Comparison of ENCODE assay signal across 9 cellular contexts in the genomic region with DNA sequence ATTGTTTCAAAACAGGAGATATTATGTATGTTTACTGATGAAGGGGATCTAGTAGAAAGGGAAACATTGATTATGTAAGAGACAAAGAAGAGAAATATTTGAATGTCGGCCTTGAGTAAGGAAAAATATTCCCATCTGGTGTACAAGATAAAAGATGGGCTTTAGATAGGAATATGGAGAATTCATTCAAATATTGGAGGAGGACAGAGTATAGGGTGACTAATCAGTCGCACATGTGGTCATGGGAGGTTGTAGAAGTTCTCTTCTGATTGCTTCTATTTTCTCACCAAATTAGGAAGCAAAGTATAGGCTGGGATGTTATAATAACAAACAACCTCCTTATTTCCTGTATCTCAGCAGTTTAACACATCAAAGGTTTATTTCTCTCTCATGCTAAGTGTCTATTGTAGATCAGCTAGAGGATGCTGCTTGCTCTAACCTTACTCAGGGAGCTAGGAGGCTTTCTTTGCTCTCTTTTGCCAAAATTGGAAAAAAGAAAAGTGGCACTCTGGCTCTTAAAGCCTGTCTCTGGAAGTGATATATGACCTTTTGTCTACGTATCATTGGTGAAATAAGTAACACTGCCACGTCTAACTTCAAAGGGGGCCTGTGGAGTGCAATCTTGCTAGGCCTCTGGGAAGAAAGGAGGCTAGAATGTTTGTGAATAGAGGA. TPM values are rescaled to one million over a fixed set of nuclear protein-coding genes. Genes with fewer than 3 reads are reported as not detected.
DNase-seq lines count a peak whose midpoint lies in the region; ATAC-seq and TF ChIP-seq lines count a peak whose summit lies in the region.
"Had no signal": no experiment of that assay in that cellular context is flagged by ENCODE, and none has a peak within 500 bp of the region (broad histone marks: within the 10 kb centered on the region; RNA-seq: fewer than 3 reads in every experiment).

No MANE protein-coding gene starts in this region.

- TF ChIP-seq EP300 in gastroesophageal sphincter (IDR thresholded peaks at IDR 0.05): no peak

- intact Hi-C loops in MCF 10A (cut with micrococcal nuclease) (no loop called here), breast epithelium (cut with DNase I; ENCODE audit: low total_unique reads) (loop anchor here (10.0 kb wide), 1 partner anchor 452 kb away; no protein-coding TSS in a partner anchor), activated B cell treated with CpG ODN at 0.5 μM for 24 hours (cut with micrococcal nuclease) (loop anchor here (1.0 to 5.0 kb wide), 3 partner anchors 446 to 1964 kb away; a partner anchor contains a TSS), esophagus squamous epithelium (cut with DNase I) (no loop called here)

- H3K9me3 ChIP-seq in breast epithelium: no peaks in the 10 kb centered on the region
- H3K9me3 ChIP-seq in esophagus squamous epithelium: no peaks in the 10 kb centered on the region
- no peaks in the 10 kb centered on the region for H3K9me3 ChIP-seq in trophoblast cell (ENCODE audit: insufficient read depth, low read depth, low read length)
- H3K9me3 ChIP-seq in gastroesophageal sphincter: peaks cover 0 to 6% (median 0%) of the 10 kb centered on the region in 3 donors

- WGBS in esophagus squamous epithelium, 2 donors: 75 to 80% methylated on average over 4 of the region's 4 CpGs
- no CpG with 5 or more reads among the region's 4 CpGs for WGBS in trophoblast cell (ENCODE audit: extremely low coverage, insufficient coverage, insufficient read length)
- 75 to 100% methylated on average over 2 to 4 of the region's 4 CpGs for WGBS in gastroesophageal sphincter (ENCODE audit: low coverage in 1 of 2), 2 donors

- H3K14ac ChIP-seq in trophoblast cell (ENCODE audit: low read length): no peak overlapping the region

- no peak overlapping the region for H3K18ac ChIP-seq in trophoblast cell (ENCODE audit: low read length)

- H3K27me3 ChIP-seq in breast epithelium (no peaks in the 10 kb centered on the region), esophagus squamous epithelium (no peaks in the 10 kb centered on the region), trophoblast cell (ENCODE audit: insufficient read depth, low read length) (no peaks in the 10 kb centered on the region), gastroesophageal sphincter (peaks cover 9% of the 10 kb centered on the region)

- no peak overlapping the region for H4K91ac ChIP-seq in trophoblast cell (ENCODE audit: low read depth, low read length)

- peaks cover 12% of the 10 kb centered on the region for H3K9me3 Mint-ChIP-seq in MCF 10A (ENCODE audit: unreplicated experiment)
- H3K9me3 Mint-ChIP-seq in activated B cell treated with CpG ODN at 0.5 μM for 24 hours: no peaks in the 10 kb centered on the region
- peaks cover 13% of the 10 kb centered on the region for H3K9me3 Mint-ChIP-seq in type B pancreatic cell

- no peak overlapping the region for H2BK5ac ChIP-seq in trophoblast cell (ENCODE audit: low read depth, low read length, poor library complexity)

- DNase-seq in MCF 10A (ENCODE audit: unreplicated experiment) (no peak), breast epithelium (ENCODE audit: low spot score in 2 of 2) (no peak), activated B cell treated with CpG ODN at 0.5 μM for 24 hours (no peak), esophagus squamous epithelium (lab: John Stamatoyannopoulos, UW) (no peak), type B pancreatic cell (ENCODE audit: extremely low spot score, unreplicated experiment) (no peak), CD1c-positive myeloid dendritic cell (ENCODE audit: extremely low spot score) (no peak), trophoblast cell (no peak)
- DNase-seq: PC-9 had no signal

- TF ChIP-seq CTCF in MCF 10A (IDR thresholded peaks at IDR 0.05; ENCODE audit: unreplicated experiment) (no peak), breast epithelium (IDR thresholded peaks at IDR 0.05) (no peak), activated B cell treated with CpG ODN at 0.5 μM for 24 hours (IDR thresholded peaks at IDR 0.05) (no peak), esophagus squamous epithelium (IDR thresholded peaks at IDR 0.05) (no peak), type B pancreatic cell (conservative IDR thresholded peaks at IDR 0.05) (no peak), gastroesophageal sphincter (IDR thresholded peaks at IDR 0.05) (no peak)

- POLR2A ChIA-PET in MCF 10A (lab: Yijun Ruan, JAX) (interaction anchor here (1.4 to 3.2 kb wide), 5 partner anchors 29 to 684 kb away, joined by 4 to 30 read pairs (median 20); a partner anchor contains a TSS), activated B cell treated with CpG ODN at 0.5 μM for 24 hours (lab: Charles Lee) (interaction anchor here (1.6 to 2.6 kb wide), 2 partner anchors 478 to 683 kb away, joined by 9 to 13 read pairs; a partner anchor contains a TSS)

- H3K27ac ChIP-seq in breast epithelium: no peak overlapping the region
- H3K27ac ChIP-seq in esophagus squamous epithelium: peak overlapping the region in 3 of 4 donors; percentile 53 to 91 (median 87)
- no peak overlapping the region for H3K27ac ChIP-seq in trophoblast cell (ENCODE audit: low read depth, low read length)
- H3K27ac ChIP-seq in gastroesophageal sphincter: no peak overlapping the region
- H3K27ac ChIP-seq: PC-9 had no signal

- peaks cover 0 to 11% of the 10 kb centered on the region in 2 donors for H3K4me1 ChIP-seq in breast epithelium
- peaks cover 11 to 70% (median 19%) of the 10 kb centered on the region in 3 donors for H3K4me1 ChIP-seq in esophagus squamous epithelium
- H3K4me1 ChIP-seq in trophoblast cell (ENCODE audit: control insufficient read depth in 1 of 2, insufficient read depth in 2 of 2, low read length in 2 of 2): peaks cover 3 to 4% of the 10 kb centered on the region in 2 experiments
- H3K4me1 ChIP-seq in gastroesophageal sphincter: peaks cover 4 to 18% (median 11%) of the 10 kb centered on the region in 3 donors

- peaks cover 7% of the 10 kb centered on the region for H3K27me3 Mint-ChIP-seq in MCF 10A (ENCODE audit: insufficient read depth, unreplicated experiment)
- H3K27me3 Mint-ChIP-seq in activated B cell treated with CpG ODN at 0.5 μM for 24 hours: peaks cover 16% of the 10 kb centered on the region
- no peaks in the 10 kb centered on the region for H3K27me3 Mint-ChIP-seq in type B pancreatic cell

- no peak overlapping the region for H3K4me3 ChIP-seq in breast epithelium
- H3K4me3 ChIP-seq in esophagus squamous epithelium: no peak overlapping the region
- H3K4me3 ChIP-seq in trophoblast cell (ENCODE audit: low read depth, low read length): no peak overlapping the region
- no peak overlapping the region for H3K4me3 ChIP-seq in gastroesophageal sphincter

- no peak overlapping the region for H3K23ac ChIP-seq in trophoblast cell (ENCODE audit: low read length)

- TF ChIP-seq POLR2A in breast epithelium (IDR thresholded peaks at IDR 0.05): no peak
- no peak for TF ChIP-seq POLR2A in esophagus squamous epithelium (IDR thresholded peaks at IDR 0.05)
- TF ChIP-seq POLR2A in gastroesophageal sphincter (IDR thresholded peaks at IDR 0.05): no peak

- no peak overlapping the region for H2BK12ac ChIP-seq in trophoblast cell (ENCODE audit: low read length)

- no peak overlapping the region for H3K9ac ChIP-seq in trophoblast cell (ENCODE audit: low read length)

- CTCF ChIA-PET in MCF 10A (lab: Yijun Ruan, JAX) (interaction anchor here (0.5 to 3.5 kb wide), 5 partner anchors 22 to 403 kb away, joined by 3 to 25 read pairs (median 3); a partner anchor contains a TSS), activated B cell treated with CpG ODN at 0.5 μM for 24 hours (lab: Charles Lee) (interaction anchor here (2.2 to 2.6 kb wide), 2 partner anchors 450 to 452 kb away, joined by 6 to 14 read pairs; no protein-coding TSS in a partner anchor)

- no peak overlapping the region for H3K4me3 Mint-ChIP-seq in MCF 10A (ENCODE audit: unreplicated experiment)
- peak overlapping the region; percentile 89 for H3K4me3 Mint-ChIP-seq in activated B cell treated with CpG ODN at 0.5 μM for 24 hours
- peak overlapping the region; percentile 82 for H3K4me3 Mint-ChIP-seq in type B pancreatic cell

- H3K4me1 Mint-ChIP-seq in MCF 10A (ENCODE audit: insufficient read depth, unreplicated experiment): peaks cover 32% of the 10 kb centered on the region
- H3K4me1 Mint-ChIP-seq in activated B cell treated with CpG ODN at 0.5 μM for 24 hours: peaks cover 38% of the 10 kb centered on the region
- H3K4me1 Mint-ChIP-seq in type B pancreatic cell (ENCODE audit: unreplicated experiment): peaks cover 30% of the 10 kb centered on the region

- H2AFZ ChIP-seq in trophoblast cell (ENCODE audit: insufficient read depth, low read length, poor library complexity): no peak overlapping the region

- no peaks in the 10 kb centered on the region for H3K36me3 ChIP-seq in breast epithelium
- peaks cover 0 to 23% (median 0%) of the 10 kb centered on the region in 3 donors for H3K36me3 ChIP-seq in esophagus squamous epithelium
- H3K36me3 ChIP-seq in trophoblast cell (ENCODE audit: control insufficient read depth in 1 of 2, insufficient read depth in 2 of 2, low read length in 2 of 2): peaks cover 4% of the 10 kb centered on the region in 2 experiments
- H3K36me3 ChIP-seq in gastroesophageal sphincter: peaks cover 0 to 19% of the 10 kb centered on the region in 2 donors

- H3K4me2 ChIP-seq in trophoblast cell (ENCODE audit: low read length): no peak overlapping the region

- peak overlapping the region; percentile 33 for H3K27ac Mint-ChIP-seq in MCF 10A (ENCODE audit: low read depth, unreplicated experiment)
- peak overlapping the region; percentile 73 for H3K27ac Mint-ChIP-seq in activated B cell treated with CpG ODN at 0.5 μM for 24 hours
- H3K27ac Mint-ChIP-seq in type B pancreatic cell: peak overlapping the region; percentile 62

- no peak overlapping the region for H2BK120ac ChIP-seq in trophoblast cell (ENCODE audit: insufficient read depth, low read length, poor library complexity)

- peaks cover 7% of the 10 kb centered on the region for H3K79me1 ChIP-seq in trophoblast cell (ENCODE audit: low read length)

- no peak overlapping the region for H2AK5ac ChIP-seq in trophoblast cell (ENCODE audit: low read length)

- H4K12ac ChIP-seq in trophoblast cell (ENCODE audit: low read depth, low read length): no peak overlapping the region

- ATAC-seq in activated B cell treated with CpG ODN at 0.5 μM for 24 hours (ENCODE audit: low read depth): no peak
- no peak for ATAC-seq in gastroesophageal sphincter

- BruUV-seq in MCF 10A (replicated peaks; lab: Mats Ljungman, UMichigan): no TSS peak

- peaks cover 29% of the 10 kb centered on the region for H3K36me3 Mint-ChIP-seq in MCF 10A (ENCODE audit: insufficient read depth, unreplicated experiment)
- H3K36me3 Mint-ChIP-seq in activated B cell treated with CpG ODN at 0.5 μM for 24 hours (ENCODE audit: low read depth): peaks cover 26% of the 10 kb centered on the region
- peaks cover 22% of the 10 kb centered on the region for H3K36me3 Mint-ChIP-seq in type B pancreatic cell

- no peak overlapping the region for H4K8ac ChIP-seq in trophoblast cell (ENCODE audit: low read depth, low read length)

- peaks cover 6% of the 10 kb centered on the region for H3K79me2 ChIP-seq in trophoblast cell (ENCODE audit: control insufficient read depth, insufficient read depth, low read length, poor library complexity)

- no peak overlapping the region for H3K4ac ChIP-seq in trophoblast cell (ENCODE audit: low read depth, low read length)

RNA-seq across cellular contexts. Expression of a gene that starts 1.2 kb away (rescaled TPM):
- 141 and 167 TPM in 2 replicates for total RNA-seq in MCF 10A (2022)
- 10 to 100 TPM; 60.6 to 96.2 (median 88.1) TPM for total RNA-seq in breast epithelium
- total RNA-seq in activated B cell treated with CpG ODN at 0.5 μM for 24 hours: 53.1 and 55.8 TPM in 2 replicates
- 10 to 100 TPM; 49.2 to 84.7 (median 53.3) TPM for total RNA-seq in esophagus squamous epithelium
- 61.8 and 90.0 TPM in 2 replicates for total RNA-seq in type B pancreatic cell (ENCODE audit: low replicate concordance)
- 44.4 and 47.3 TPM in 2 replicates for polyA plus RNA-seq in trophoblast cell (2013)
- total RNA-seq in gastroesophageal sphincter: 10 to 100 TPM; 30.9 to 48.9 (median 47.9) TPM

Comparison
In these comparisons a context has a peak if more than half of its experiments do, and no peak if none do; other contexts are left out.
1. intact Hi-C loops: an anchor here in breast epithelium (10.0 kb wide) and activated B cell treated with CpG ODN at 0.5 μM for 24 hours (1.0 to 5.0 kb wide); none called in MCF 10A and esophagus squamous epithelium.
2. H3K27ac ChIP-seq: peak in esophagus squamous epithelium (3 of 4); none in breast epithelium (0 of 2), trophoblast cell (single experiment) and gastroesophageal sphincter (0 of 4).
3. Peak in every context shown above with its lines, with median percentiles within 50 percentile points of each other: H3K27ac Mint-ChIP-seq.